In the genomic region with DNA sequence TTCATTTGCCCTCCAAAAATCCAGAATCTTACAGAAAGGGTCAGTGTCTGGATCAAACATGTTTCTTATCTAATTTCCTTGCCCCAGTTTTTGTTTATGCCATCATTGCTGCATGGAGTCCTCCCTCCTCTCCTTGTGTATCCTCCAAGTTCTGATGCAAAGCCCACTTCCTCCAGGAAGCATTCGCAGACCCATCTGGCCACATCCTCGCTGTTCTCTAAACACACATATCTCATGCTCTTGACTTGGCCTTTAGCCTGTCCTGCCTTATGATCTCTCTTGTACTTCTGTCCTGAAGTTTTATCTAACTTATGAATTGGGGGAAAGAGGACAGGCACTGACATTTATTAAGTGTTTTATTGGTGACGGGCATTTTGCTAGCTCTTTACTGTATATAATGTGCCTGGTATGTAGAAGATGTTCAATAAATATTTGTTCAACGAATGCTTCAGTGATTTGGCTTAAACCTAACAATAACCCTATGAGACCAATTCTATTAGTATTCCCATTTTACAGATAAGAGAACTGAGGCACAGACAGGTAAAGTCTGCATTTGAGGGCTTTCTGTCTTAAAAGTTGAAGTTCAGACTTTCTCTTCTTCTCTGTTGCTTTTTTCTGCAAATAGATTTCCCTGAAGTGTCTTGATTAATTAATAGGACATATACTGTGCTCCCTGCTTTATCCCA, we compare ENCODE assay signal across 8 cellular contexts. TPM values are rescaled to one million over a fixed set of nuclear protein-coding genes. Genes with fewer than 3 reads are reported as not detected.
DNase-seq lines count a peak whose midpoint lies in the region; ATAC-seq and TF ChIP-seq lines count a peak whose summit lies in the region.

No MANE protein-coding gene starts in this region.

- DNase-seq in CD1c-positive myeloid dendritic cell (ENCODE audit: extremely low spot score) (peak; percentile 72), MV-4-11 (lab: John Stamatoyannopoulos, UW) (peak; percentile 45), colonic mucosa (no peak), trophoblast cell (no peak), NCI-H748 (lab: John Stamatoyannopoulos, UW; ENCODE audit: unreplicated experiment) (no peak)

- H3K9ac ChIP-seq in colonic mucosa (ENCODE audit: low read depth in 2 of 2, low read length in 2 of 2) = no peak overlapping the region
- no peak overlapping the region for H3K9ac ChIP-seq in trophoblast cell (ENCODE audit: low read length)

- peak overlapping the region; percentile 80 for H2BK12ac ChIP-seq in trophoblast cell (ENCODE audit: low read length)

- H3K9me3 ChIP-seq in colonic mucosa (no peaks in the 10 kb centered on the region), trophoblast cell (ENCODE audit: insufficient read depth, low read depth, low read length) (no peaks in the 10 kb centered on the region)

- no peak for ATAC-seq in HG02938 (IDR thresholded peaks at IDR 0.05; ENCODE audit: unreplicated experiment)
- no peak for ATAC-seq in HG02981 (IDR thresholded peaks at IDR 0.05; ENCODE audit: unreplicated experiment)
- ATAC-seq in GM21390 (IDR thresholded peaks at IDR 0.05; ENCODE audit: unreplicated experiment) = no peak

- H3K27me3 ChIP-seq in colonic mucosa (no peaks in the 10 kb centered on the region), trophoblast cell (ENCODE audit: insufficient read depth, low read length) (no peaks in the 10 kb centered on the region)

- no peak overlapping the region for H4K12ac ChIP-seq in trophoblast cell (ENCODE audit: low read depth, low read length)

- H3K14ac ChIP-seq in trophoblast cell (ENCODE audit: low read length) = peak overlapping the region; percentile 36

- peak overlapping the region; percentile 59 for H3K27ac ChIP-seq in colonic mucosa
- peak overlapping the region; percentile 97 for H3K27ac ChIP-seq in trophoblast cell (ENCODE audit: low read depth, low read length)

- peak overlapping the region; percentile 6 for H3K18ac ChIP-seq in trophoblast cell (ENCODE audit: low read length)

- H3K36me3 ChIP-seq in colonic mucosa (no peaks in the 10 kb centered on the region), trophoblast cell (ENCODE audit: control insufficient read depth in 1 of 2, insufficient read depth in 2 of 2, low read length in 2 of 2) (no peaks in the 10 kb centered on the region)

- H2AK5ac ChIP-seq in trophoblast cell (ENCODE audit: low read length) = peak overlapping the region; percentile 49

- no peak for TF ChIP-seq CTCF in colonic mucosa (IDR thresholded peaks at IDR 0.05)

- H4K8ac ChIP-seq in trophoblast cell (ENCODE audit: low read depth, low read length) = peak overlapping the region; percentile 11

- no peak overlapping the region for H3K4me2 ChIP-seq in trophoblast cell (ENCODE audit: low read length)

- H2BK5ac ChIP-seq in trophoblast cell (ENCODE audit: low read depth, low read length, poor library complexity) = peak overlapping the region; percentile 34

- intact Hi-C loops in colonic mucosa (cut with DNase I) = no loop called here

- no peak overlapping the region for H3K23ac ChIP-seq in trophoblast cell (ENCODE audit: low read length)

- peak overlapping the region; percentile 36 for H4K91ac ChIP-seq in trophoblast cell (ENCODE audit: low read depth, low read length)

- H2AFZ ChIP-seq in trophoblast cell (ENCODE audit: insufficient read depth, low read length, poor library complexity) = no peak overlapping the region

- WGBS in trophoblast cell (ENCODE audit: extremely low coverage, insufficient coverage, insufficient read length) = no CpG with 5 or more reads among the region's 4 CpGs

- H3K4me3 ChIP-seq in colonic mucosa = no peak overlapping the region
- H3K4me3 ChIP-seq in trophoblast cell (ENCODE audit: low read depth, low read length) = no peak overlapping the region

- H3K79me2 ChIP-seq in trophoblast cell (ENCODE audit: control insufficient read depth, insufficient read depth, low read length, poor library complexity) = peaks cover 8% of the 10 kb centered on the region

- H3K4me1 ChIP-seq in colonic mucosa (no peaks in the 10 kb centered on the region), trophoblast cell (ENCODE audit: control insufficient read depth in 1 of 2, insufficient read depth in 2 of 2, low read length in 2 of 2) (peaks cover 31 to 32% of the 10 kb centered on the region in 2 experiments)

- H3K79me1 ChIP-seq in trophoblast cell (ENCODE audit: low read length) = peaks cover 31% of the 10 kb centered on the region

- H3K4ac ChIP-seq in trophoblast cell (ENCODE audit: low read depth, low read length) = peak overlapping the region; percentile 49

- H2BK120ac ChIP-seq in trophoblast cell (ENCODE audit: insufficient read depth, low read length, poor library complexity) = peak overlapping the region; percentile 88

RNA-seq across cellular contexts. Expression of a gene that starts 19.2 kb away (rescaled TPM):
- 100 to 1,000 TPM; 106 to 221 TPM for total RNA-seq in colonic mucosa
- 335 and 340 TPM in 2 replicates for polyA plus RNA-seq in trophoblast cell (2013)

RNA-seq across cellular contexts. Expression of a gene that starts 47.4 kb away (rescaled TPM):
- 10 to 100 TPM in 1 of 2 donors, 1 to 10 TPM in 1; 8.2 to 32.9 TPM for total RNA-seq in colonic mucosa
- polyA plus RNA-seq in trophoblast cell (2013) = 1.2 and 1.3 TPM in 2 replicates

Comparison
In these comparisons a context has a peak if more than half of its experiments do, and no peak if none do; other contexts are left out.
1. DNase-seq: peak in CD1c-positive myeloid dendritic cell (single experiment) and MV-4-11 (single experiment); none in colonic mucosa (single experiment), trophoblast cell (0 of 2) and NCI-H748 (single experiment).